9 cellular contexts compared by ENCODE assay signal in genomic region chr3:169759256-169759655, GRCh38. TPM values are rescaled to one million over a fixed set of nuclear protein-coding genes. Genes with fewer than 3 reads are reported as not detected.
DNase-seq lines count a peak whose midpoint lies in the region; ATAC-seq, FAIRE-seq and TF ChIP-seq lines count a peak whose summit lies in the region.
"Had no signal": no experiment of that assay in that cellular context is flagged by ENCODE, and none has a peak within 500 bp of the region (broad histone marks: within the 10 kb centered on the region; RNA-seq: fewer than 3 reads in every experiment).

No MANE protein-coding gene starts in this region.

- intact Hi-C loops in upper lobe of right lung (cut with DNase I) (no loop called here), mucosa of descending colon (cut with DNase I, micrococcal nuclease) (no loop called here)

- ATAC-seq in GM21737 (IDR thresholded peaks at IDR 0.05; ENCODE audit: unreplicated experiment): peak; percentile 57
- ATAC-seq in upper lobe of right lung: no peak
- ATAC-seq in mucosa of descending colon: no peak

- FAIRE-seq in bronchial epithelial cell (lab: Jason Lieb, UNC): no peak

- TF ChIP-seq CTCF in GM06990 (IDR thresholded peaks at IDR 0.05; ENCODE audit: insufficient read depth, low read length, poor library complexity, severe bottlenecking): no peak
- TF ChIP-seq CTCF in bronchial epithelial cell (IDR thresholded peaks at IDR 0.05; ENCODE audit: insufficient read depth, low read length, severe bottlenecking): no peak
- no peak for TF ChIP-seq CTCF in upper lobe of right lung (IDR thresholded peaks at IDR 0.05)
- no peak for TF ChIP-seq CTCF in mucosa of descending colon (IDR thresholded peaks at IDR 0.05)

- no peak overlapping the region for H3K4me3 ChIP-seq in GM06990 (replicated peaks; ENCODE audit: low read depth, low read length)
- no peak overlapping the region for H3K4me3 ChIP-seq in bronchial epithelial cell (ENCODE audit: low read depth, low read length)
- H3K4me3 ChIP-seq in upper lobe of right lung: no peak overlapping the region
- H3K4me3 ChIP-seq in mucosa of descending colon: no peak overlapping the region

- DNase-seq in GM06990 (ENCODE audit: extremely low read depth, insufficient read length): peak; percentile 69
- peak; percentile 85 to 87 for DNase-seq in Kasumi-1 (lab: John Stamatoyannopoulos, UW)
- DNase-seq in bronchial epithelial cell (ENCODE audit: low read depth): peak; percentile 95
- no peak for DNase-seq in GF-D8 (lab: John Stamatoyannopoulos, UW)
- DNase-seq in upper lobe of right lung: no peak
- no peak for DNase-seq in NCI-H128 (lab: John Stamatoyannopoulos, UW; ENCODE audit: unreplicated experiment)
- no peak for DNase-seq in mucosa of descending colon
- DNase-seq: NCI-H1694 treated with DMSO at 0.1 percent for 48 hours had no signal

- H3K4me1 ChIP-seq in upper lobe of right lung (no peaks in the 10 kb centered on the region), mucosa of descending colon (ENCODE audit: low read depth) (peaks cover 10% of the 10 kb centered on the region)

- H3K9me3 ChIP-seq in upper lobe of right lung (no peaks in the 10 kb centered on the region), mucosa of descending colon (no peaks in the 10 kb centered on the region)

- H3K36me3 ChIP-seq in GM06990 (ENCODE audit: control insufficient read depth, insufficient read depth, low read length): no peaks in the 10 kb centered on the region
- H3K36me3 ChIP-seq in bronchial epithelial cell (ENCODE audit: control insufficient read depth, insufficient read depth, low read length): no peaks in the 10 kb centered on the region
- no peaks in the 10 kb centered on the region for H3K36me3 ChIP-seq in upper lobe of right lung
- H3K36me3 ChIP-seq in mucosa of descending colon (ENCODE audit: low read depth): no peaks in the 10 kb centered on the region

- no peak overlapping the region for H3K27ac ChIP-seq in upper lobe of right lung

- no peaks in the 10 kb centered on the region for H3K27me3 ChIP-seq in GM06990 (replicated peaks; ENCODE audit: control insufficient read depth, insufficient read depth, low read length)
- no peaks in the 10 kb centered on the region for H3K27me3 ChIP-seq in bronchial epithelial cell (ENCODE audit: control insufficient read depth, insufficient read depth, low read length)
- no peaks in the 10 kb centered on the region for H3K27me3 ChIP-seq in upper lobe of right lung

RNA-seq across cellular contexts. Expression of gene TERC, which starts 5.6 kb away (rescaled TPM):
- total RNA-seq in bronchial epithelial cell: 118 and 346 TPM in 2 replicates
- 5.4 TPM for total RNA-seq in upper lobe of right lung
- total RNA-seq in mucosa of descending colon: 1 to 10 TPM in 2 of 3 donors, not detected in 1; 2.3 to 7.6 TPM

RNA-seq across cellular contexts. Expression of gene ACTRT3, which starts 10.1 kb away (rescaled TPM):
- 0.64 and 1.1 TPM in 2 replicates for total RNA-seq in bronchial epithelial cell
- total RNA-seq in upper lobe of right lung: 1.2 TPM
- total RNA-seq in mucosa of descending colon: 1 to 10 TPM in 2 of 3 donors, under 1 TPM in 1; 0.90 to 1.1 (median 1.0) TPM

RNA-seq across cellular contexts. Expression of gene MYNN, which starts 13.9 kb away (rescaled TPM):
- 31.6 TPM in 2 replicates for total RNA-seq in bronchial epithelial cell
- 14.6 TPM for total RNA-seq in upper lobe of right lung
- 10 to 100 TPM; 11.6 to 17.4 (median 13.7) TPM for total RNA-seq in mucosa of descending colon

RNA-seq across cellular contexts. Expression of gene LRRIQ4, which starts 53.4 kb away (rescaled TPM):
- total RNA-seq in bronchial epithelial cell (not detected in 2 replicates), upper lobe of right lung (0.29 TPM), mucosa of descending colon (under 1 TPM in 1 of 3 donors, not detected in 2; 0.22 TPM)

RNA-seq across cellular contexts. Expression of gene LRRC34, which starts 53.4 kb away (rescaled TPM):
- under 0.01 and 0.38 TPM in 2 replicates for total RNA-seq in bronchial epithelial cell
- total RNA-seq in upper lobe of right lung: 0.98 TPM
- total RNA-seq in mucosa of descending colon: 1 to 10 TPM in 1 of 3 donors, under 1 TPM in 2; 0.49 to 1.6 (median 0.67) TPM

Comparison
In these comparisons a context has a peak if more than half of its experiments do, and no peak if none do; other contexts are left out.
1. DNase-seq: peak in GM06990 (single experiment), Kasumi-1 (2 of 2) and bronchial epithelial cell (single experiment); none in GF-D8 (single experiment), upper lobe of right lung (single experiment), NCI-H128 (single experiment) and mucosa of descending colon (0 of 3).
2. RNA of gene TERC, which starts 5.6 kb away (total RNA-seq): 118 to 346 TPM in bronchial epithelial cell; 5.4 TPM in upper lobe of right lung (single experiment) and 2.3 to 7.6 TPM in mucosa of descending colon; every median in the first group is over 10 times any median in the second.